ENCODE assay signal across 1 cellular context in the genomic region with DNA sequence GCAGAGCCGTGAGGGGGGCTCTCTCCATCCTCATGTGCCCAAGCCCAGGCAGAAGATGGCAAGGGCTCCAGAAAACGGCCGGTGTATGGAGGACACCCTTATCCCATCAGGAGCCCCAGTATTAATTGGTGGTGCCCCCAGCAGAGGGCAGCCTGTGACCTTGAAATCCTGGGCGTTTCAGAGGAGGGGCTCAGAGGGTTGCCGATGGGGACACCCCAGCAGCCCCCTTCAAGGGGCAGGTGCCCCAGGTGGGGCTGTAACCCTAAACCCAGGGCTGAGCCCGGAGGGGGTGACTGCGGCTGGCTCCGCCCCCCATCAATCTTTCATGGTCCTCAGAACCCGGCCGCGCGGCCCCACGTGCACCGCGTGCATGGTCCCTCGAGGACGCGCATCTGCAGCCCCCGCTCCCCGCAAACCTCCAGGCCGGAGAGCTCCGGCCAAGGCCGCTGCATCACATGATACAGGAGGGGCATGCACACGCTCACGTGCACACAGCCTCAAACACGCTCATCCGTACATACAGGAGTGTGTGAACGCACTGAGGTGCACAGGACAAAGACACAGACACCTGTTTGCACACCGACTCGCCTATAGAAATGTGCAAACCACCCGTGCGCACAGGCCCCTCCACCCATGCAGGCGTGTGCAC.
TF ChIP-seq lines count a peak whose summit lies in the region.

No MANE protein-coding gene starts in this region.

TF ChIP-seq in K562, 482 proteins besides CTCF, POLR2A, EP300 and RAD21 (continued from another document):
- TF ChIP-seq, protein P1, sequence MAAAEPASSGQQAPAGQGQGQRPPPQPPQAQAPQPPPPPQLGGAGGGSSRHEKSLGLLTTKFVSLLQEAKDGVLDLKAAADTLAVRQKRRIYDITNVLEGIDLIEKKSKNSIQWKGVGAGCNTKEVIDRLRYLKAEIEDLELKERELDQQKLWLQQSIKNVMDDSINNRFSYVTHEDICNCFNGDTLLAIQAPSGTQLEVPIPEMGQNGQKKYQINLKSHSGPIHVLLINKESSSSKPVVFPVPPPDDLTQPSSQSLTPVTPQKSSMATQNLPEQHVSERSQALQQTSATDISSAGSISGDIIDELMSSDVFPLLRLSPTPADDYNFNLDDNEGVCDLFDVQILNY (CRISPR knock-in tag; IDR thresholded peaks at IDR 0.05) = no peak
- TF ChIP-seq SIX5 (IDR thresholded peaks at IDR 0.05; ENCODE audit: borderline replicate concordance in 1 of 2, insufficient read depth in 1 of 2, low read depth in 1 of 2, low read length in 2 of 2) (no peak), STAG1 (CRISPR knock-in tag; IDR thresholded peaks at IDR 0.05; ENCODE audit: borderline replicate concordance) (no peak), KLF6 (CRISPR knock-in tag; IDR thresholded peaks at IDR 0.05; ENCODE audit: borderline replicate concordance) (no peak), FUS (optimal IDR thresholded peaks at IDR 0.05; ENCODE audit: low read depth, low read length) (no peak), ZFX (CRISPR knock-in tag; IDR thresholded peaks at IDR 0.05) (peak; percentile 72), THRAP3 (IDR thresholded peaks at IDR 0.05; ENCODE audit: borderline replicate concordance) (no peak), ZNF253 (CRISPR knock-in tag; conservative IDR thresholded peaks at IDR 0.05) (no peak), LEF1 (IDR thresholded peaks at IDR 0.05) (no peak), POLR2B (IDR thresholded peaks at IDR 0.05; ENCODE audit: low read depth, partially characterized antibody) (no peak), TCF7 (IDR thresholded peaks at IDR 0.05; ENCODE audit: borderline replicate concordance) (no peak), E2F3 (CRISPR knock-in tag; IDR thresholded peaks at IDR 0.05) (no peak), RBM14 (IDR thresholded peaks at IDR 0.05; ENCODE audit: borderline replicate concordance, insufficient read depth, low read depth, low read length) (no peak), ZNF77 (CRISPR knock-in tag; IDR thresholded peaks at IDR 0.05) (no peak), PML (IDR thresholded peaks at IDR 0.05; ENCODE audit: low read length) (no peak), XRCC5 (IDR thresholded peaks at IDR 0.05; ENCODE audit: low read depth, low read length) (0 out of 2 replicates have a peak, but pooled peaks have one; percentile 33)
- TF ChIP-seq, protein P2, sequence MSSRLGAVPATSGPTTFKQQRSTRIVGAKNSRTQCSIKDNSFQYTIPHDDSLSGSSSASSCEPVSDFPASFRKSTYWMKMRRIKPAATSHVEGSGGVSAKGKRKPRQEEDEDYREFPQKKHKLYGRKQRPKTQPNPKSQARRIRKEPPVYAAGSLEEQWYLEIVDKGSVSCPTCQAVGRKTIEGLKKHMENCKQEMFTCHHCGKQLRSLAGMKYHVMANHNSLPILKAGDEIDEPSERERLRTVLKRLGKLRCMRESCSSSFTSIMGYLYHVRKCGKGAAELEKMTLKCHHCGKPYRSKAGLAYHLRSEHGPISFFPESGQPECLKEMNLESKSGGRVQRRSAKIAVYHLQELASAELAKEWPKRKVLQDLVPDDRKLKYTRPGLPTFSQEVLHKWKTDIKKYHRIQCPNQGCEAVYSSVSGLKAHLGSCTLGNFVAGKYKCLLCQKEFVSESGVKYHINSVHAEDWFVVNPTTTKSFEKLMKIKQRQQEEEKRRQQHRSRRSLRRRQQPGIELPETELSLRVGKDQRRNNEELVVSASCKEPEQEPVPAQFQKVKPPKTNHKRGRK (tag; IDR thresholded peaks at IDR 0.05) = no peak
- TF ChIP-seq, protein P3, sequence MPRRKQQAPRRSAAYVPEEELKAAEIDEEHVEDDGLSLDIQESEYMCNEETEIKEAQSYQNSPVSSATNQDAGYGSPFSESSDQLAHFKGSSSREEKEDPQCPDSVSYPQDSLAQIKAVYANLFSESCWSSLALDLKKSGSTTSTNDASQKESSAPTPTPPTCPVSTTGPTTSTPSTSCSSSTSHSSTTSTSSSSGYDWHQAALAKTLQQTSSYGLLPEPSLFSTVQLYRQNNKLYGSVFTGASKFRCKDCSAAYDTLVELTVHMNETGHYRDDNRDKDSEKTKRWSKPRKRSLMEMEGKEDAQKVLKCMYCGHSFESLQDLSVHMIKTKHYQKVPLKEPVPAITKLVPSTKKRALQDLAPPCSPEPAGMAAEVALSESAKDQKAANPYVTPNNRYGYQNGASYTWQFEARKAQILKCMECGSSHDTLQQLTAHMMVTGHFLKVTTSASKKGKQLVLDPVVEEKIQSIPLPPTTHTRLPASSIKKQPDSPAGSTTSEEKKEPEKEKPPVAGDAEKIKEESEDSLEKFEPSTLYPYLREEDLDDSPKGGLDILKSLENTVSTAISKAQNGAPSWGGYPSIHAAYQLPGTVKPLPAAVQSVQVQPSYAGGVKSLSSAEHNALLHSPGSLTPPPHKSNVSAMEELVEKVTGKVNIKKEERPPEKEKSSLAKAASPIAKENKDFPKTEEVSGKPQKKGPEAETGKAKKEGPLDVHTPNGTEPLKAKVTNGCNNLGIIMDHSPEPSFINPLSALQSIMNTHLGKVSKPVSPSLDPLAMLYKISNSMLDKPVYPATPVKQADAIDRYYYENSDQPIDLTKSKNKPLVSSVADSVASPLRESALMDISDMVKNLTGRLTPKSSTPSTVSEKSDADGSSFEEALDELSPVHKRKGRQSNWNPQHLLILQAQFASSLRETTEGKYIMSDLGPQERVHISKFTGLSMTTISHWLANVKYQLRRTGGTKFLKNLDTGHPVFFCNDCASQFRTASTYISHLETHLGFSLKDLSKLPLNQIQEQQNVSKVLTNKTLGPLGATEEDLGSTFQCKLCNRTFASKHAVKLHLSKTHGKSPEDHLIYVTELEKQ (CRISPR knock-in tag; IDR thresholded peaks at IDR 0.05) = no peak
- TF ChIP-seq, protein P4, sequence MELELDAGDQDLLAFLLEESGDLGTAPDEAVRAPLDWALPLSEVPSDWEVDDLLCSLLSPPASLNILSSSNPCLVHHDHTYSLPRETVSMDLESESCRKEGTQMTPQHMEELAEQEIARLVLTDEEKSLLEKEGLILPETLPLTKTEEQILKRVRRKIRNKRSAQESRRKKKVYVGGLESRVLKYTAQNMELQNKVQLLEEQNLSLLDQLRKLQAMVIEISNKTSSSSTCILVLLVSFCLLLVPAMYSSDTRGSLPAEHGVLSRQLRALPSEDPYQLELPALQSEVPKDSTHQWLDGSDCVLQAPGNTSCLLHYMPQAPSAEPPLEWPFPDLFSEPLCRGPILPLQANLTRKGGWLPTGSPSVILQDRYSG (tag; conservative IDR thresholded peaks at IDR 0.05; ENCODE audit: low read depth) = no peak
- TF ChIP-seq, protein P5, sequence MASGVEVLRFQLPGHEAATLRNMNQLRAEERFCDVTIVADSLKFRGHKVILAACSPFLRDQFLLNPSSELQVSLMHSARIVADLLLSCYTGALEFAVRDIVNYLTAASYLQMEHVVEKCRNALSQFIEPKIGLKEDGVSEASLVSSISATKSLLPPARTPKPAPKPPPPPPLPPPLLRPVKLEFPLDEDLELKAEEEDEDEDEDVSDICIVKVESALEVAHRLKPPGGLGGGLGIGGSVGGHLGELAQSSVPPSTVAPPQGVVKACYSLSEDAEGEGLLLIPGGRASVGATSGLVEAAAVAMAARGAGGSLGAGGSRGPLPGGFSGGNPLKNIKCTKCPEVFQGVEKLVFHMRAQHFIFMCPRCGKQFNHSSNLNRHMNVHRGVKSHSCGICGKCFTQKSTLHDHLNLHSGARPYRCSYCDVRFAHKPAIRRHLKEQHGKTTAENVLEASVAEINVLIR (CRISPR knock-in tag; IDR thresholded peaks at IDR 0.05) = no peak
- TF ChIP-seq, protein P6, sequence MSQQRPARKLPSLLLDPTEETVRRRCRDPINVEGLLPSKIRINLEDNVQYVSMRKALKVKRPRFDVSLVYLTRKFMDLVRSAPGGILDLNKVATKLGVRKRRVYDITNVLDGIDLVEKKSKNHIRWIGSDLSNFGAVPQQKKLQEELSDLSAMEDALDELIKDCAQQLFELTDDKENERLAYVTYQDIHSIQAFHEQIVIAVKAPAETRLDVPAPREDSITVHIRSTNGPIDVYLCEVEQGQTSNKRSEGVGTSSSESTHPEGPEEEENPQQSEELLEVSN (IDR thresholded peaks at IDR 0.05; ENCODE audit: borderline replicate concordance in 1 of 2, extremely low read depth in 1 of 2, insufficient read depth in 1 of 2, insufficient read length in 1 of 2, low read depth in 1 of 2, low read length in 1 of 2, poor library complexity in 1 of 2, severe bottlenecking in 1 of 2) = peak; percentile 89 to 95
- TF ChIP-seq, protein P7, sequence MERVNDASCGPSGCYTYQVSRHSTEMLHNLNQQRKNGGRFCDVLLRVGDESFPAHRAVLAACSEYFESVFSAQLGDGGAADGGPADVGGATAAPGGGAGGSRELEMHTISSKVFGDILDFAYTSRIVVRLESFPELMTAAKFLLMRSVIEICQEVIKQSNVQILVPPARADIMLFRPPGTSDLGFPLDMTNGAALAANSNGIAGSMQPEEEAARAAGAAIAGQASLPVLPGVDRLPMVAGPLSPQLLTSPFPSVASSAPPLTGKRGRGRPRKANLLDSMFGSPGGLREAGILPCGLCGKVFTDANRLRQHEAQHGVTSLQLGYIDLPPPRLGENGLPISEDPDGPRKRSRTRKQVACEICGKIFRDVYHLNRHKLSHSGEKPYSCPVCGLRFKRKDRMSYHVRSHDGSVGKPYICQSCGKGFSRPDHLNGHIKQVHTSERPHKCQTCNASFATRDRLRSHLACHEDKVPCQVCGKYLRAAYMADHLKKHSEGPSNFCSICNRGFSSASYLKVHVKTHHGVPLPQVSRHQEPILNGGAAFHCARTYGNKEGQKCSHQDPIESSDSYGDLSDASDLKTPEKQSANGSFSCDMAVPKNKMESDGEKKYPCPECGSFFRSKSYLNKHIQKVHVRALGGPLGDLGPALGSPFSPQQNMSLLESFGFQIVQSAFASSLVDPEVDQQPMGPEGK (CRISPR knock-in tag; IDR thresholded peaks at IDR 0.05; ENCODE audit: borderline replicate concordance) = no peak
- TF ChIP-seq, protein P8, sequence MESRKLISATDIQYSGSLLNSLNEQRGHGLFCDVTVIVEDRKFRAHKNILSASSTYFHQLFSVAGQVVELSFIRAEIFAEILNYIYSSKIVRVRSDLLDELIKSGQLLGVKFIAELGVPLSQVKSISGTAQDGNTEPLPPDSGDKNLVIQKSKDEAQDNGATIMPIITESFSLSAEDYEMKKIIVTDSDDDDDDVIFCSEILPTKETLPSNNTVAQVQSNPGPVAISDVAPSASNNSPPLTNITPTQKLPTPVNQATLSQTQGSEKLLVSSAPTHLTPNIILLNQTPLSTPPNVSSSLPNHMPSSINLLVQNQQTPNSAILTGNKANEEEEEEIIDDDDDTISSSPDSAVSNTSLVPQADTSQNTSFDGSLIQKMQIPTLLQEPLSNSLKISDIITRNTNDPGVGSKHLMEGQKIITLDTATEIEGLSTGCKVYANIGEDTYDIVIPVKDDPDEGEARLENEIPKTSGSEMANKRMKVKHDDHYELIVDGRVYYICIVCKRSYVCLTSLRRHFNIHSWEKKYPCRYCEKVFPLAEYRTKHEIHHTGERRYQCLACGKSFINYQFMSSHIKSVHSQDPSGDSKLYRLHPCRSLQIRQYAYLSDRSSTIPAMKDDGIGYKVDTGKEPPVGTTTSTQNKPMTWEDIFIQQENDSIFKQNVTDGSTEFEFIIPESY (CRISPR knock-in tag; IDR thresholded peaks at IDR 0.05) = no peak
